Comparison of ENCODE assay signal across 9 cellular contexts in the genomic region with DNA sequence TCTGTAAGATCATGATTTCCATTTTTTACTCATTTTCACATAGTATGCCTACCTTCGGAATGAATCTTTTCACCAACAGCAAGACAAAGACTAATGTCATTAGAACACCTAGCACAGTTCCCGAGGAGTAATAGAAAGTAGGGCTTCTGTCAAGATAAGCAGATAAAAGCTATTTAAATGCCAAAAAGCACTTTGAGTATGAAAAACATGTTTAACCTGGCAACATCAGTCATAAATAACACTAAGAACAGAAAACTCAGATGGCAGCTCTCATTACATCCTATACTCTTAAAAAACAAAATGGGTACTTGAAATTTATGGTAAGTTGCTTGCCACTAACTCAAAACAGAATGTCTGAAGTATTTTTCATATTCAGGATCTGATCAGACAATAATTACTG.
"Had no signal": no experiment of that assay in that cellular context is flagged by ENCODE, and none has a peak within 500 bp of the region (broad histone marks: within the 10 kb centered on the region; RNA-seq: fewer than 3 reads in every experiment).

No MANE protein-coding gene starts in this region.

- H3K4me3 ChIP-seq: GM23248, HAP-1 had no signal

- H3K4me3 Mint-ChIP-seq: HFFc6, IgD-negative memory B cell had no signal

- H3K9me3 ChIP-seq: HAP-1 had no signal

- H3K36me3 ChIP-seq: HAP-1 had no signal

- H3K9me3 Mint-ChIP-seq: HFFc6, IgD-negative memory B cell had no signal

- ATAC-seq: HCT116, HepG2 had no signal

- H2AFZ ChIP-seq: GM23248 had no signal

- H3K9ac ChIP-seq: GM23248 had no signal

- H3K27ac Mint-ChIP-seq: HFFc6, IgD-negative memory B cell had no signal

- DNase-seq: GM23248, GOT3, H7, HFFc6 had no signal

- H3K27me3 Mint-ChIP-seq: IgD-negative memory B cell had no signal

- H3K4me1 ChIP-seq: HAP-1 had no signal

- H3K27ac ChIP-seq: GM23248, HL-60 had no signal
